ENCODE assay signal across 2 cellular contexts in genomic region chr22:30238136-30238535, GRCh38.
TF ChIP-seq lines count a peak whose summit lies in the region.

No MANE protein-coding gene starts in this region.

TF ChIP-seq in A549, 52 proteins besides CTCF, POLR2A, EP300 and RAD21 (continued from another document):
- TF ChIP-seq HES2 (IDR thresholded peaks at IDR 0.05): no peak
- no peak for TF ChIP-seq USF2 (IDR thresholded peaks at IDR 0.05)
- 0 out of 2 replicates have a peak, but pooled peaks have one; percentile 59 for TF ChIP-seq POLR2AphosphoS2 (conservative IDR thresholded peaks at IDR 0.05; ENCODE audit: low read length)
- no peak for TF ChIP-seq JUNB (IDR thresholded peaks at IDR 0.05)
- TF ChIP-seq SMC3 (IDR thresholded peaks at IDR 0.05): no peak
- no peak for TF ChIP-seq FOSL2 (IDR thresholded peaks at IDR 0.05)
- TF ChIP-seq FOSL2 (CRISPR knock-in tag; IDR thresholded peaks at IDR 0.05): no peak
- TF ChIP-seq RNF2 (IDR thresholded peaks at IDR 0.05; ENCODE audit: borderline replicate concordance, low read depth): no peak
TF ChIP-seq in A549: peak in this region for 1.

TF ChIP-seq in HCT116, 20 proteins besides CTCF, POLR2A, EP300 and RAD21 (continued from another document):
- no peak for TF ChIP-seq TCF7L2 (IDR thresholded peaks at IDR 0.05; ENCODE audit: borderline replicate concordance, extremely low read depth, insufficient read depth, insufficient read length)
- no peak for TF ChIP-seq POLR2AphosphoS5 (IDR thresholded peaks at IDR 0.05; ENCODE audit: low read depth, low read length)
- no peak for TF ChIP-seq EZH2phosphoT487 (IDR thresholded peaks at IDR 0.05; ENCODE audit: borderline replicate concordance)
- TF ChIP-seq FOSL1 (IDR thresholded peaks at IDR 0.05; ENCODE audit: low read depth): no peak
- TF ChIP-seq JUND (IDR thresholded peaks at IDR 0.05): no peak
- TF ChIP-seq ZBTB33 (IDR thresholded peaks at IDR 0.05; ENCODE audit: extremely low read depth, insufficient replicate concordance, low read length): no peak
- no peak for TF ChIP-seq ATF3 (IDR thresholded peaks at IDR 0.05)
- no peak for TF ChIP-seq ZNF274 (IDR thresholded peaks at IDR 0.05; ENCODE audit: low read depth, low read length)
- TF ChIP-seq CEBPB (IDR thresholded peaks at IDR 0.05; ENCODE audit: low read depth): no peak
- TF ChIP-seq, protein P1, sequence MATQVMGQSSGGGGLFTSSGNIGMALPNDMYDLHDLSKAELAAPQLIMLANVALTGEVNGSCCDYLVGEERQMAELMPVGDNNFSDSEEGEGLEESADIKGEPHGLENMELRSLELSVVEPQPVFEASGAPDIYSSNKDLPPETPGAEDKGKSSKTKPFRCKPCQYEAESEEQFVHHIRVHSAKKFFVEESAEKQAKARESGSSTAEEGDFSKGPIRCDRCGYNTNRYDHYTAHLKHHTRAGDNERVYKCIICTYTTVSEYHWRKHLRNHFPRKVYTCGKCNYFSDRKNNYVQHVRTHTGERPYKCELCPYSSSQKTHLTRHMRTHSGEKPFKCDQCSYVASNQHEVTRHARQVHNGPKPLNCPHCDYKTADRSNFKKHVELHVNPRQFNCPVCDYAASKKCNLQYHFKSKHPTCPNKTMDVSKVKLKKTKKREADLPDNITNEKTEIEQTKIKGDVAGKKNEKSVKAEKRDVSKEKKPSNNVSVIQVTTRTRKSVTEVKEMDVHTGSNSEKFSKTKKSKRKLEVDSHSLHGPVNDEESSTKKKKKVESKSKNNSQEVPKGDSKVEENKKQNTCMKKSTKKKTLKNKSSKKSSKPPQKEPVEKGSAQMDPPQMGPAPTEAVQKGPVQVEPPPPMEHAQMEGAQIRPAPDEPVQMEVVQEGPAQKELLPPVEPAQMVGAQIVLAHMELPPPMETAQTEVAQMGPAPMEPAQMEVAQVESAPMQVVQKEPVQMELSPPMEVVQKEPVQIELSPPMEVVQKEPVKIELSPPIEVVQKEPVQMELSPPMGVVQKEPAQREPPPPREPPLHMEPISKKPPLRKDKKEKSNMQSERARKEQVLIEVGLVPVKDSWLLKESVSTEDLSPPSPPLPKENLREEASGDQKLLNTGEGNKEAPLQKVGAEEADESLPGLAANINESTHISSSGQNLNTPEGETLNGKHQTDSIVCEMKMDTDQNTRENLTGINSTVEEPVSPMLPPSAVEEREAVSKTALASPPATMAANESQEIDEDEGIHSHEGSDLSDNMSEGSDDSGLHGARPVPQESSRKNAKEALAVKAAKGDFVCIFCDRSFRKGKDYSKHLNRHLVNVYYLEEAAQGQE (IDR thresholded peaks at IDR 0.05; ENCODE audit: low read depth): no peak
- TF ChIP-seq ELF1 (IDR thresholded peaks at IDR 0.05; ENCODE audit: borderline replicate concordance, low read depth): no peak
